1 cellular context compared by ENCODE assay signal in genomic region chr10:69324583-69324982, GRCh38.
TF ChIP-seq lines count a peak whose summit lies in the region.

No MANE protein-coding gene starts in this region.

TF ChIP-seq in K562, 482 proteins besides CTCF, POLR2A, EP300 and RAD21:
- TF ChIP-seq E2F1 (CRISPR knock-in tag; IDR thresholded peaks at IDR 0.05) (no peak), RB1 (IDR thresholded peaks at IDR 0.05; ENCODE audit: low read depth) (no peak), KDM5B (IDR thresholded peaks at IDR 0.05; ENCODE audit: insufficient replicate concordance, low read depth, low read length) (no peak), ELF1 (tag; IDR thresholded peaks at IDR 0.05) (no peak), CBX5 (IDR thresholded peaks at IDR 0.05; ENCODE audit: borderline replicate concordance, low read depth) (no peak), RNF219 (CRISPR knock-in tag; IDR thresholded peaks at IDR 0.05) (no peak), UBTF (IDR thresholded peaks at IDR 0.05; ENCODE audit: borderline replicate concordance in 1 of 2, low read depth in 2 of 2, low read length in 2 of 2) (no peak), ZNF318 (IDR thresholded peaks at IDR 0.05; ENCODE audit: borderline replicate concordance in 1 of 2, low read depth in 1 of 2) (no peak), SMAD1 (IDR thresholded peaks at IDR 0.05; ENCODE audit: low read depth, low read length, partially characterized antibody) (no peak)
